In genomic region chr7:151172273-151173141, GRCh38 we compare ENCODE assay signal across 8 cellular contexts. TPM values are rescaled to one million over a fixed set of nuclear protein-coding genes. Genes with fewer than 3 reads are reported as not detected.
DNase-seq lines count a peak whose midpoint lies in the region; ATAC-seq and TF ChIP-seq lines count a peak whose summit lies in the region.

No MANE protein-coding gene starts in this region.

- H3K79me2 ChIP-seq in OCI-LY3 (ENCODE audit: low read length) = no peaks in the 10 kb centered on the region

- DNase-seq in AML-193 (lab: John Stamatoyannopoulos, UW) (peak; percentile 47 to 50), epithelial cell of proximal tubule (ENCODE audit: low read depth) (no peak)
- peak; percentile 79 for DNase-seq in activated CD8-positive, alpha-beta memory T cell treated with anti-CD3 and anti-CD28 coated beads, Interleukin-2, amount 50 U/mL, for 4 hours
- DNase-seq in natural killer cell treated with Interleukin-12 subunit alpha and Interleukin-12 subunit beta and Interleukin-15 and Interleukin-18, amount 100 ng/mL, for 72 hours (ENCODE audit: low spot score) = peak; percentile 87
- DNase-seq in stimulated activated naive B cell treated with anti-CD40 and anti-IgM and Interleukin-4, amounts not matched to agents 10 μg/mL and 1 μg/mL and 100 μg/mL, for 72 hours = peak; percentile 60

- H3K4me3 Mint-ChIP-seq in natural killer cell treated with Interleukin-12 subunit alpha and Interleukin-12 subunit beta and Interleukin-15 and Interleukin-18, amount 100 ng/mL, for 72 hours = no peak overlapping the region
- no peak overlapping the region for H3K4me3 Mint-ChIP-seq in stimulated activated naive B cell treated with anti-CD40 and anti-IgM and Interleukin-4, amounts not matched to agents 10 μg/mL and 1 μg/mL and 100 μg/mL, for 72 hours

- H3K4me2 ChIP-seq in OCI-LY3 (ENCODE audit: low read length) = peak overlapping the region; percentile 27

- H3K36me3 ChIP-seq in OCI-LY3 (replicated peaks; ENCODE audit: low read depth, low read length) = no peaks in the 10 kb centered on the region

- H3K4me1 ChIP-seq in OCI-LY3 (ENCODE audit: low read length) = peaks cover 7% of the 10 kb centered on the region

- H3K9me3 ChIP-seq in OCI-LY3 (ENCODE audit: insufficient read depth, low read length) = no peaks in the 10 kb centered on the region

- TF ChIP-seq CTCF in OCI-LY3 (IDR thresholded peaks at IDR 0.05; ENCODE audit: low read depth, low read length) (peak; percentile 100), epithelial cell of proximal tubule (conservative IDR thresholded peaks at IDR 0.05; ENCODE audit: low read depth, low read length) (peak; percentile 100)

- peaks cover 8 to 15% of the 10 kb centered on the region in 2 donors for H3K4me1 Mint-ChIP-seq in natural killer cell treated with Interleukin-12 subunit alpha and Interleukin-12 subunit beta and Interleukin-15 and Interleukin-18, amount 100 ng/mL, for 72 hours (ENCODE audit: low read depth in 2 of 2)
- H3K4me1 Mint-ChIP-seq in stimulated activated naive B cell treated with anti-CD40 and anti-IgM and Interleukin-4, amounts not matched to agents 10 μg/mL and 1 μg/mL and 100 μg/mL, for 72 hours = peaks cover 13 to 15% of the 10 kb centered on the region in 2 donors

- no peak overlapping the region for H3K27ac ChIP-seq in OCI-LY3 (ENCODE audit: low read length)

- H2AFZ ChIP-seq in OCI-LY3 (ENCODE audit: low read depth, low read length) = no peak overlapping the region

- H3K27me3 ChIP-seq in OCI-LY3 (ENCODE audit: low read depth, low read length) = peaks cover 64% of the 10 kb centered on the region

- ATAC-seq in GM18867 (IDR thresholded peaks at IDR 0.05; ENCODE audit: unreplicated experiment) = peak; percentile 68
- ATAC-seq in HG03439 (IDR thresholded peaks at IDR 0.05; ENCODE audit: unreplicated experiment) = peak; percentile 80
- ATAC-seq in natural killer cell treated with Interleukin-12 subunit alpha and Interleukin-12 subunit beta and Interleukin-15 and Interleukin-18, amount 100 ng/mL, for 72 hours = peak; percentile 84 to 88
- peak; percentile 72 to 76 for ATAC-seq in stimulated activated naive B cell treated with anti-CD40 and anti-IgM and Interleukin-4, amounts not matched to agents 10 μg/mL and 1 μg/mL and 100 μg/mL, for 72 hours (replicated peaks)

- H3K27ac Mint-ChIP-seq in natural killer cell treated with Interleukin-12 subunit alpha and Interleukin-12 subunit beta and Interleukin-15 and Interleukin-18, amount 100 ng/mL, for 72 hours = peak overlapping the region in 1 of 2 donors; percentile 16
- peak overlapping the region; percentile 17 for H3K27ac Mint-ChIP-seq in stimulated activated naive B cell treated with anti-CD40 and anti-IgM and Interleukin-4, amounts not matched to agents 10 μg/mL and 1 μg/mL and 100 μg/mL, for 72 hours

- no peaks in the 10 kb centered on the region for H3K36me3 Mint-ChIP-seq in natural killer cell treated with Interleukin-12 subunit alpha and Interleukin-12 subunit beta and Interleukin-15 and Interleukin-18, amount 100 ng/mL, for 72 hours
- H3K36me3 Mint-ChIP-seq in stimulated activated naive B cell treated with anti-CD40 and anti-IgM and Interleukin-4, amounts not matched to agents 10 μg/mL and 1 μg/mL and 100 μg/mL, for 72 hours = peaks cover 3% of the 10 kb centered on the region in 2 donors

- no peak overlapping the region for H3K4me3 ChIP-seq in OCI-LY3 (ENCODE audit: low read length)
- H3K4me3 ChIP-seq in epithelial cell of proximal tubule (ENCODE audit: low read depth, low read length) = no peak overlapping the region

- no peak overlapping the region for H3K9ac ChIP-seq in OCI-LY3 (ENCODE audit: low read length)

- H3K27me3 Mint-ChIP-seq in natural killer cell treated with Interleukin-12 subunit alpha and Interleukin-12 subunit beta and Interleukin-15 and Interleukin-18, amount 100 ng/mL, for 72 hours = peaks cover 39 to 44% of the 10 kb centered on the region in 2 donors
- H3K27me3 Mint-ChIP-seq in stimulated activated naive B cell treated with anti-CD40 and anti-IgM and Interleukin-4, amounts not matched to agents 10 μg/mL and 1 μg/mL and 100 μg/mL, for 72 hours = peaks cover 63 to 81% of the 10 kb centered on the region in 2 donors

- no peaks in the 10 kb centered on the region for H3K9me3 Mint-ChIP-seq in natural killer cell treated with Interleukin-12 subunit alpha and Interleukin-12 subunit beta and Interleukin-15 and Interleukin-18, amount 100 ng/mL, for 72 hours
- peaks cover 0 to 2% of the 10 kb centered on the region in 2 donors for H3K9me3 Mint-ChIP-seq in stimulated activated naive B cell treated with anti-CD40 and anti-IgM and Interleukin-4, amounts not matched to agents 10 μg/mL and 1 μg/mL and 100 μg/mL, for 72 hours

- H4K20me1 ChIP-seq in OCI-LY3 (ENCODE audit: insufficient read depth, low read length) = no peaks in the 10 kb centered on the region; the same call in 1 of the 2 replicates

RNA-seq across cellular contexts. Expression of gene GBX1, which starts 5.0 kb away (rescaled TPM):
- total RNA-seq in epithelial cell of proximal tubule = not detected in 2 replicates
- total RNA-seq in natural killer cell treated with Interleukin-12 subunit alpha and Interleukin-12 subunit beta and Interleukin-15 and Interleukin-18, amount 100 ng/mL, for 72 hours = not detected

RNA-seq across cellular contexts. Expression of gene ASB10, which starts 14.5 kb away (rescaled TPM):
- total RNA-seq in epithelial cell of proximal tubule = not detected in 2 replicates
- not detected for total RNA-seq in natural killer cell treated with Interleukin-12 subunit alpha and Interleukin-12 subunit beta and Interleukin-15 and Interleukin-18, amount 100 ng/mL, for 72 hours

RNA-seq across cellular contexts. Expression of gene H2BK1, which starts 37.8 kb away (rescaled TPM):
- total RNA-seq in epithelial cell of proximal tubule = not detected in 2 replicates
- not detected for total RNA-seq in natural killer cell treated with Interleukin-12 subunit alpha and Interleukin-12 subunit beta and Interleukin-15 and Interleukin-18, amount 100 ng/mL, for 72 hours

RNA-seq across cellular contexts. Expression of gene ABCF2, which starts 54.5 kb away (rescaled TPM):
- total RNA-seq in epithelial cell of proximal tubule = 37.8 and 80.5 TPM in 2 replicates
- 100 to 1,000 TPM in 1 of 2 donors, 10 to 100 TPM in 1; 68.4 to 118 TPM for total RNA-seq in natural killer cell treated with Interleukin-12 subunit alpha and Interleukin-12 subunit beta and Interleukin-15 and Interleukin-18, amount 100 ng/mL, for 72 hours

RNA-seq across cellular contexts. Expression of gene CHPF2, which starts 59.8 kb away (rescaled TPM):
- total RNA-seq in epithelial cell of proximal tubule = 40.1 and 45.6 TPM in 2 replicates
- total RNA-seq in natural killer cell treated with Interleukin-12 subunit alpha and Interleukin-12 subunit beta and Interleukin-15 and Interleukin-18, amount 100 ng/mL, for 72 hours = 10 to 100 TPM; 54.6 to 67.6 TPM
